Comparison of ENCODE assay signal across 8 cellular contexts in genomic region chr4:47913328-47913727, GRCh38. TPM values are rescaled to one million over a fixed set of nuclear protein-coding genes. Genes with fewer than 3 reads are reported as not detected.
A peak's percentile ranks its signal among the peaks of the same experiment; 100 is the strongest.
DNase-seq lines count a peak whose midpoint lies in the region; ATAC-seq and TF ChIP-seq lines count a peak whose summit lies in the region.

No MANE protein-coding gene starts in this region.

- H3K79me2 ChIP-seq in fibroblast of lung (ENCODE audit: control insufficient read depth, insufficient read depth, low read length), result peaks cover 11% of the 10 kb centered on the region

- 18 to 23% (median 19%) methylated on average over 4 of the region's 4 CpGs for WGBS in psoas muscle, 3 donors

- DNase-seq in NCI-H2081 (lab: John Stamatoyannopoulos, UW) (peak; percentile 16 to 31), NCI-H2081 treated with DMSO at 0.1 percent for 48 hours (lab: John Stamatoyannopoulos, UW) (no peak), SJSA1 (ENCODE audit: low read depth in 1 of 2, low spot score in 2 of 2) (peak in 1 of 2 experiments; percentile 1), fibroblast of lung (ENCODE audit: low read depth in 2 of 2) (peak; percentile 26 to 66), psoas muscle (no peak), NCI-H2196 treated with DMSO at 0.1 percent for 48 hours (lab: John Stamatoyannopoulos, UW; ENCODE audit: unreplicated experiment) (no peak)

- H3K4me1 ChIP-seq in SJSA1 (replicated peaks) (peaks cover 10% of the 10 kb centered on the region; the same call in 1 of the 2 replicates), fibroblast of lung (ENCODE audit: control insufficient read depth, extremely low read depth, insufficient read depth, low read length) (no peaks in the 10 kb centered on the region), psoas muscle (peaks cover 4% of the 10 kb centered on the region)

- peak overlapping the region; percentile 72 for H3K9ac ChIP-seq in fibroblast of lung (ENCODE audit: insufficient read depth, low read length)

- H3K4me2 ChIP-seq in fibroblast of lung (ENCODE audit: extremely low read depth, insufficient read depth, low read length), result peak overlapping the region; percentile 59

- H2AFZ ChIP-seq in fibroblast of lung (ENCODE audit: low read length), result peak overlapping the region; percentile 72

- no peaks in the 10 kb centered on the region for H3K36me3 ChIP-seq in SJSA1
- no peaks in the 10 kb centered on the region for H3K36me3 ChIP-seq in fibroblast of lung (ENCODE audit: control insufficient read depth, insufficient read depth, low read length)
- peaks cover 0 to 37% of the 10 kb centered on the region in 2 donors for H3K36me3 ChIP-seq in psoas muscle (ENCODE audit: insufficient read depth in 1 of 2, low read depth in 1 of 2)

- no peaks in the 10 kb centered on the region for H3K9me3 ChIP-seq in SJSA1 (replicated peaks)
- no peaks in the 10 kb centered on the region for H3K9me3 ChIP-seq in fibroblast of lung (ENCODE audit: control insufficient read depth, insufficient read depth, low read depth, low read length)
- no peaks in the 10 kb centered on the region for H3K9me3 ChIP-seq in psoas muscle

- ATAC-seq in psoas muscle (no peak), GM21515 (IDR thresholded peaks at IDR 0.05; ENCODE audit: unreplicated experiment) (no peak), HG03025 (IDR thresholded peaks at IDR 0.05; ENCODE audit: low FRiP score, unreplicated experiment) (no peak)

- intact Hi-C loops in psoas muscle (cut with DNase I), result loop anchor here (5.0 to 10.0 kb wide), 2 partner anchors 361 to 429 kb away; partner anchors contain the start of gene SLAIN2 (in 1 of the 2)

- TF ChIP-seq CTCF in fibroblast of lung (conservative IDR thresholded peaks at IDR 0.05 in 1 of 2, IDR thresholded peaks at IDR 0.05 in 1 of 2; ENCODE audit: low read depth in 1 of 2, low read length in 2 of 2) (no peak), psoas muscle (IDR thresholded peaks at IDR 0.05) (no peak)

- H3K27ac ChIP-seq in SJSA1, result no peak overlapping the region
- H3K27ac ChIP-seq in fibroblast of lung (ENCODE audit: insufficient read depth, low read length), result peak overlapping the region; percentile 76
- H3K27ac ChIP-seq in psoas muscle, result no peak overlapping the region

- H4K20me1 ChIP-seq in fibroblast of lung (ENCODE audit: control insufficient read depth, extremely low read depth, insufficient read depth, low read length), result no peaks in the 10 kb centered on the region

- H3K4me3 ChIP-seq in SJSA1, result peak overlapping the region; percentile 59
- H3K4me3 ChIP-seq in fibroblast of lung (replicated peaks in 1 of 4; ENCODE audit: control extremely low read depth in 1 of 4, insufficient read depth in 1 of 4, low read depth in 3 of 4, low read length in 4 of 4), result peak overlapping the region; percentile 70 to 96 (median 85)
- H3K4me3 ChIP-seq in psoas muscle, result peak overlapping the region; percentile 85

- no peaks in the 10 kb centered on the region for H3K27me3 ChIP-seq in SJSA1 (replicated peaks)
- no peaks in the 10 kb centered on the region for H3K27me3 ChIP-seq in fibroblast of lung (ENCODE audit: control insufficient read depth, insufficient read depth, low read length)
- H3K27me3 ChIP-seq in psoas muscle (ENCODE audit: insufficient read depth in 3 of 3, low read length in 2 of 3), result no peaks in the 10 kb centered on the region

RNA-seq across cellular contexts. Expression of gene NFXL1, which starts 1.1 kb away (rescaled TPM):
- 3.4 and 15.4 TPM in 2 replicates for total RNA-seq in SJSA1 (2014; rRNA removed; shearing (Covaris generic))
- total RNA-seq in fibroblast of lung (9.2 and 9.6 TPM in 2 replicates), psoas muscle (1 to 10 TPM; 4.4 to 6.0 (median 5.4) TPM)
- polyA plus RNA-seq in fibroblast of lung (9.0 and 14.1 TPM in 2 replicates), psoas muscle (1 to 10 TPM; 3.1 to 4.9 (median 3.2) TPM)
- polyA plus RNA-seq in fibroblast of lung (2012), result 5.5 and 5.9 TPM in 2 replicates
- polyA minus RNA-seq in fibroblast of lung (ENCODE audit: low replicate concordance), result 6.7 and 8.1 TPM in 2 replicates

Comparison
In these comparisons a context has a peak if more than half of its experiments do, and no peak if none do; other contexts are left out.
1. DNase-seq: peak in NCI-H2081 (2 of 2) and fibroblast of lung (2 of 2); none in NCI-H2081 treated with DMSO at 0.1 percent for 48 hours (single experiment), psoas muscle (0 of 2) and NCI-H2196 treated with DMSO at 0.1 percent for 48 hours (single experiment).
2. Peak in every context shown above with its lines, with median percentiles within 50 percentile points of each other: H3K4me3 ChIP-seq.